16 cellular contexts compared by ENCODE assay signal in genomic region chr1:30965914-30966313, GRCh38. TPM values are rescaled to one million over a fixed set of nuclear protein-coding genes. Genes with fewer than 3 reads are reported as not detected.
DNase-seq lines count a peak whose midpoint lies in the region; ATAC-seq and TF ChIP-seq lines count a peak whose summit lies in the region.
"Had no signal": no experiment of that assay in that cellular context is flagged by ENCODE, and none has a peak within 500 bp of the region (broad histone marks: within the 10 kb centered on the region; RNA-seq: fewer than 3 reads in every experiment).

No MANE protein-coding gene starts in this region.

- no peak overlapping the region for H3K9ac ChIP-seq in smooth muscle cell (ENCODE audit: low read depth)

- intact Hi-C loops in heart left ventricle (cut with DNase I), result loop anchor here in 5 of 10 donors (5.0 to 10.0 kb wide), 4 partner anchors 96 to 189 kb away; partner anchors contain the start of gene PUM1 (in 3 of the 5)

- H3K36me3 ChIP-seq in heart left ventricle (peaks cover 0 to 98% (median 77%) of the 10 kb centered on the region in 9 donors), smooth muscle cell (ENCODE audit: low read depth) (peaks cover 11% of the 10 kb centered on the region)
- H3K36me3 ChIP-seq: breast epithelium had no signal

- no peak overlapping the region for H3K4me3 ChIP-seq in heart left ventricle
- no peak overlapping the region for H3K4me3 ChIP-seq in smooth muscle cell
- H3K4me3 ChIP-seq: breast epithelium had no signal

- H2AFZ ChIP-seq in smooth muscle cell (ENCODE audit: low read depth), result no peak overlapping the region

- ATAC-seq in heart left ventricle, result peak; percentile 10 to 50 (median 21)
- ATAC-seq in HG03139 (IDR thresholded peaks at IDR 0.05; ENCODE audit: unreplicated experiment), result no peak
- ATAC-seq: activated CD8-positive, alpha-beta memory T cell treated with anti-CD3 and anti-CD28 coated beads, Interleukin-2, amount 10 ng/mL, durations not matched to agents 7 days and 5 days; activated naive CD4-positive, alpha-beta T cell treated with anti-CD3 and anti-CD28 coated beads, Interleukin-2, amount 50 U/mL, for 72 hours; Panc1; WTC11 had no signal

- H3K9me3 ChIP-seq in heart left ventricle (no peaks in the 10 kb centered on the region), smooth muscle cell (replicated peaks; ENCODE audit: low read depth) (no peaks in the 10 kb centered on the region)
- H3K9me3 ChIP-seq: breast epithelium had no signal

- H3K27me3 ChIP-seq in heart left ventricle (no peaks in the 10 kb centered on the region), smooth muscle cell (ENCODE audit: low read depth) (no peaks in the 10 kb centered on the region)
- H3K27me3 ChIP-seq: breast epithelium had no signal

- DNase-seq in DMS 273 (lab: John Stamatoyannopoulos, UW; ENCODE audit: unreplicated experiment) (peak; percentile 56), DMS 273 treated with DMSO at 0.1 percent for 48 hours (lab: John Stamatoyannopoulos, UW) (no peak), NCI-H2227 treated with DMSO at 0.1 percent for 48 hours (lab: John Stamatoyannopoulos, UW) (peak; percentile 63), heart left ventricle (no peak), smooth muscle cell (lab: John Stamatoyannopoulos, UW; ENCODE audit: unreplicated experiment) (no peak), kidney glomerular epithelial cell (lab: John Stamatoyannopoulos, UW) (no peak), GF-D8 (lab: John Stamatoyannopoulos, UW) (no peak)
- DNase-seq: activated CD8-positive, alpha-beta memory T cell treated with anti-CD3 and anti-CD28 coated beads, Interleukin-2, amount 10 ng/mL, durations not matched to agents 7 days and 5 days; GOT3; NCI-H510A had no signal

- peak overlapping the region in 10 of 12 donors; percentile 45 to 86 (median 70) for H3K27ac ChIP-seq in heart left ventricle
- peak overlapping the region; percentile 75 for H3K27ac ChIP-seq in smooth muscle cell (ENCODE audit: low read depth)
- H3K27ac ChIP-seq: 22Rv1, breast epithelium had no signal

- H3K79me2 ChIP-seq in smooth muscle cell (ENCODE audit: low read depth), result peaks cover 74% of the 10 kb centered on the region

- TF ChIP-seq CTCF in heart left ventricle (IDR thresholded peaks at IDR 0.05) (no peak), smooth muscle cell (IDR thresholded peaks at IDR 0.05; ENCODE audit: borderline replicate concordance, insufficient read depth, poor library complexity, severe bottlenecking) (no peak)

- H3K4me2 ChIP-seq in smooth muscle cell, result peak overlapping the region; percentile 73

- TF ChIP-seq POLR2A in heart left ventricle (IDR thresholded peaks at IDR 0.05), result no peak

- peaks cover 100% of the 10 kb centered on the region for H4K20me1 ChIP-seq in smooth muscle cell (ENCODE audit: low read depth)

- H3F3A ChIP-seq in smooth muscle cell (ENCODE audit: low read depth), result peaks cover 25% of the 10 kb centered on the region

- WGBS in heart left ventricle, 4 donors, result 58 to 68% (median 62%) methylated on average over 8 of the region's 8 CpGs
- 85% methylated on average over 8 of the region's 8 CpGs for WGBS in smooth muscle cell (ENCODE audit: low lambda C conversion rate)

- H3K4me1 ChIP-seq in heart left ventricle, result peaks cover 9 to 77% (median 38%) of the 10 kb centered on the region in 12 donors
- peaks cover 14% of the 10 kb centered on the region for H3K4me1 ChIP-seq in smooth muscle cell (ENCODE audit: low read depth)
- H3K4me1 ChIP-seq: breast epithelium had no signal

RNA-seq across cellular contexts. Expression of gene SDC3, which starts 57.4 kb away (rescaled TPM):
- 10 to 100 TPM; 16.8 to 83.4 (median 29.5) TPM for total RNA-seq in heart left ventricle
- 10 to 100 TPM; 22.0 to 24.6 TPM for polyA plus RNA-seq in heart left ventricle
- total RNA-seq in smooth muscle cell, result 45.8 and 46.3 TPM in 2 replicates
- polyA plus RNA-seq in smooth muscle cell, result 86.8 and 112 TPM in 2 replicates
- total RNA-seq: activated CD8-positive, alpha-beta memory T cell treated with anti-CD3 and anti-CD28 coated beads, Interleukin-2, amount 10 ng/mL, durations not matched to agents 7 days and 5 days had no signal

Comparison
In these comparisons a context has a peak if more than half of its experiments do, and no peak if none do; other contexts are left out.
1. DNase-seq: peak in DMS 273 (single experiment) and NCI-H2227 treated with DMSO at 0.1 percent for 48 hours (single experiment); none in DMS 273 treated with DMSO at 0.1 percent for 48 hours (single experiment), heart left ventricle (0 of 5), smooth muscle cell (single experiment), kidney glomerular epithelial cell (single experiment) and GF-D8 (single experiment).